8 cellular contexts compared by ENCODE assay signal in genomic region chr9:70773579-70773978, GRCh38.
"Had no signal": no experiment of that assay in that cellular context is flagged by ENCODE, and none has a peak within 500 bp of the region (broad histone marks: within the 10 kb centered on the region; RNA-seq: fewer than 3 reads in every experiment).

No MANE protein-coding gene starts in this region.

- DNase-seq: GM23248, GOT3, H7, H9, HCEC 1CT, HFFc6 had no signal

- H3K9me3 ChIP-seq: HAP-1 had no signal

- H3K4me2 ChIP-seq: GM23338 had no signal

- H3K4me3 ChIP-seq: GM23248, GM23338, HAP-1 had no signal

- H3K27ac ChIP-seq: GM23248 had no signal

- H3K36me3 ChIP-seq: HAP-1 had no signal

- H3K9ac ChIP-seq: GM23248 had no signal

- H2AFZ ChIP-seq: GM23248, GM23338 had no signal
